In genomic region chr3:167166012-167166411, GRCh38 we compare ENCODE assay signal across 18 cellular contexts.
DNase-seq lines count a peak whose midpoint lies in the region; ATAC-seq, FAIRE-seq and TF ChIP-seq lines count a peak whose summit lies in the region.
"Had no signal": no experiment of that assay in that cellular context is flagged by ENCODE, and none has a peak within 500 bp of the region (broad histone marks: within the 10 kb centered on the region; RNA-seq: fewer than 3 reads in every experiment).

No MANE protein-coding gene starts in this region.

- H3K4me2 ChIP-seq in GM23338 = peak overlapping the region; percentile 21; the same call in 1 of the 2 replicates
- H3K4me2 ChIP-seq in neural cell (ENCODE audit: low read length) = no peak overlapping the region

- DNase-seq in D721Med (ENCODE audit: insufficient read length, low spot score) (no peak), GM23338 (ENCODE audit: low spot score) (no peak), left ventricle myocardium superior (no peak), ovary (no peak), H4 (ENCODE audit: low spot score) (no peak), DMS79 treated with DMSO at 0.1 percent for 48 hours (lab: John Stamatoyannopoulos, UW) (no peak)
- DNase-seq: CD8-positive, alpha-beta memory T cell; DND-41; NCI-H146; NCI-H1930; NCI-H526; NK-92 treated with Interleukin-12 subunit alpha and Interleukin-12 subunit beta, amount 100 ng/mL, for 24 hours; PC-3 had no signal

- no peaks in the 10 kb centered on the region for H3F3A ChIP-seq in GM23338 (replicated peaks; ENCODE audit: low read depth)
- H3F3A ChIP-seq in neural cell (ENCODE audit: insufficient read depth, low read length, poor library complexity, severe bottlenecking) = peaks cover 7% of the 10 kb centered on the region

- no peak overlapping the region for H3K4me3 Mint-ChIP-seq in GM23338
- H3K4me3 Mint-ChIP-seq: B cell; CD8-positive, alpha-beta memory T cell had no signal

- H3K9me3 ChIP-seq in neural cell (ENCODE audit: low read length) (no peaks in the 10 kb centered on the region), ovary (no peaks in the 10 kb centered on the region)

- TF ChIP-seq CTCF in D721Med (IDR thresholded peaks at IDR 0.05; ENCODE audit: insufficient read depth, missing control alignments) (no peak), GM23338 (conservative IDR thresholded peaks at IDR 0.05; ENCODE audit: low read depth in 2 of 2) (no peak), neural cell (IDR thresholded peaks at IDR 0.05; ENCODE audit: poor library complexity, severe bottlenecking) (no peak), ovary (IDR thresholded peaks at IDR 0.05) (no peak)

- TF ChIP-seq EP300 in neural cell (conservative IDR thresholded peaks at IDR 0.05; ENCODE audit: poor library complexity, severe bottlenecking) = peak; percentile 53
- TF ChIP-seq EP300 in ovary (IDR thresholded peaks at IDR 0.05) = no peak

- H3K27me3 Mint-ChIP-seq in GM23338 (ENCODE audit: insufficient read depth, low read depth, poor library complexity) = peaks cover 2% of the 10 kb centered on the region
- H3K27me3 Mint-ChIP-seq: B cell; CD8-positive, alpha-beta memory T cell had no signal

- TF ChIP-seq POLR2A in ovary (IDR thresholded peaks at IDR 0.05) = no peak

- H2AFZ ChIP-seq in GM23338 = peak overlapping the region; percentile 47; the same call in 1 of the 2 replicates
- H2AFZ ChIP-seq in neural cell (ENCODE audit: low read depth, low read length) = no peak overlapping the region

- H3K36me3 ChIP-seq in GM23338 (ENCODE audit: insufficient read depth) (no peaks in the 10 kb centered on the region), neural cell (ENCODE audit: insufficient read depth, low read length) (no peaks in the 10 kb centered on the region), ovary (no peaks in the 10 kb centered on the region)

- H3K9me3 Mint-ChIP-seq in GM23338 = no peaks in the 10 kb centered on the region

- FAIRE-seq in D721Med (lab: Jason Lieb, UNC) = peak; percentile 61
- FAIRE-seq: GM12892, H54 had no signal

- H3K4me1 Mint-ChIP-seq in GM23338 = peaks cover 26% of the 10 kb centered on the region
- H3K4me1 Mint-ChIP-seq: B cell; CD8-positive, alpha-beta memory T cell had no signal

- no peak overlapping the region for H3K9ac ChIP-seq in neural cell (ENCODE audit: low read length)

- no peaks in the 10 kb centered on the region for H3K27me3 ChIP-seq in GM23338 (ENCODE audit: insufficient read depth)
- no peaks in the 10 kb centered on the region for H3K27me3 ChIP-seq in neural cell (ENCODE audit: insufficient read depth, low read depth, low read length)
- no peaks in the 10 kb centered on the region for H3K27me3 ChIP-seq in ovary

- H3K79me2 ChIP-seq in GM23338 (replicated peaks; ENCODE audit: insufficient read depth) (no peaks in the 10 kb centered on the region), neural cell (replicated peaks; ENCODE audit: insufficient read depth, low read length) (no peaks in the 10 kb centered on the region)

- H4K20me1 ChIP-seq in GM23338 (replicated peaks; ENCODE audit: insufficient read depth) (no peaks in the 10 kb centered on the region), neural cell (ENCODE audit: insufficient read depth) (no peaks in the 10 kb centered on the region)

- H3K4me1 ChIP-seq in GM23338 (ENCODE audit: insufficient read depth) (peaks cover 27% of the 10 kb centered on the region), ovary (ENCODE audit: insufficient read depth) (no peaks in the 10 kb centered on the region)

- H3K27ac ChIP-seq in GM23338 (ENCODE audit: low read depth) (no peak overlapping the region), neural cell (ENCODE audit: low read length) (peak overlapping the region; percentile 19), ovary (no peak overlapping the region)
- H3K27ac ChIP-seq: C4-2B had no signal

- ATAC-seq in GM23338 (no peak), left ventricle myocardium superior (peak; percentile 32)
- ATAC-seq: PC-3 had no signal

- no peaks in the 10 kb centered on the region for H3K36me3 Mint-ChIP-seq in GM23338 (ENCODE audit: low read depth)

- H3K4me3 ChIP-seq in GM23338 (no peak overlapping the region), neural cell (ENCODE audit: low read length) (no peak overlapping the region), ovary (no peak overlapping the region)

- H3K9me2 ChIP-seq in GM23338 (ENCODE audit: insufficient read depth) = no peaks in the 10 kb centered on the region
- H3K9me2 ChIP-seq in neural cell (ENCODE audit: insufficient read depth, low read length) = no peaks in the 10 kb centered on the region

- TF ChIP-seq RAD21 in neural cell (conservative IDR thresholded peaks at IDR 0.05) = no peak

- intact Hi-C loops in left ventricle myocardium superior (cut with micrococcal nuclease) = no loop called here
- intact Hi-C loops in ovary (cut with DNase I) = loop anchor here in 1 of 4 donors (5.0 kb wide), 1 partner anchor 911 kb away; no protein-coding TSS in a partner anchor

- 0 out of 2 replicates have a peak overlapping the region, but pooled peaks have one; percentile 70 for H3K27ac Mint-ChIP-seq in GM23338
- H3K27ac Mint-ChIP-seq: B cell; CD8-positive, alpha-beta memory T cell had no signal

TF ChIP-seq in GM23338, 12 proteins besides CTCF, POLR2A, EP300 and RAD21 (continues in another document):
- TF ChIP-seq CREB1 (CRISPR knock-in tag; IDR thresholded peaks at IDR 0.05; ENCODE audit: low read depth) (no peak), EZH2phosphoT487 (IDR thresholded peaks at IDR 0.05; ENCODE audit: unreplicated experiment) (no peak), ZNF114 (CRISPR knock-in tag; IDR thresholded peaks at IDR 0.05) (no peak), JUNB (IDR thresholded peaks at IDR 0.05; ENCODE audit: unreplicated experiment) (no peak), REST (IDR thresholded peaks at IDR 0.05; ENCODE audit: unreplicated experiment) (no peak), STAT1 (IDR thresholded peaks at IDR 0.05; ENCODE audit: unreplicated experiment) (no peak), ZNF331 (CRISPR knock-in tag; IDR thresholded peaks at IDR 0.05; ENCODE audit: low read depth) (no peak)

TF ChIP-seq in neural cell, 6 proteins besides CTCF, POLR2A, EP300 and RAD21:
- TF ChIP-seq MXI1 (conservative IDR thresholded peaks at IDR 0.05; ENCODE audit: poor library complexity, severe bottlenecking) (no peak), TAF1 (IDR thresholded peaks at IDR 0.05; ENCODE audit: low read depth) (no peak), SMC3 (conservative IDR thresholded peaks at IDR 0.05; ENCODE audit: poor library complexity) (no peak), POLR2AphosphoS5 (IDR thresholded peaks at IDR 0.05) (no peak), REST (IDR thresholded peaks at IDR 0.05; ENCODE audit: borderline replicate concordance) (no peak), EZH2 (IDR thresholded peaks at IDR 0.05; ENCODE audit: borderline replicate concordance, insufficient read depth, low read length, poor library complexity, severe bottlenecking) (no peak)
